In the genomic region with DNA sequence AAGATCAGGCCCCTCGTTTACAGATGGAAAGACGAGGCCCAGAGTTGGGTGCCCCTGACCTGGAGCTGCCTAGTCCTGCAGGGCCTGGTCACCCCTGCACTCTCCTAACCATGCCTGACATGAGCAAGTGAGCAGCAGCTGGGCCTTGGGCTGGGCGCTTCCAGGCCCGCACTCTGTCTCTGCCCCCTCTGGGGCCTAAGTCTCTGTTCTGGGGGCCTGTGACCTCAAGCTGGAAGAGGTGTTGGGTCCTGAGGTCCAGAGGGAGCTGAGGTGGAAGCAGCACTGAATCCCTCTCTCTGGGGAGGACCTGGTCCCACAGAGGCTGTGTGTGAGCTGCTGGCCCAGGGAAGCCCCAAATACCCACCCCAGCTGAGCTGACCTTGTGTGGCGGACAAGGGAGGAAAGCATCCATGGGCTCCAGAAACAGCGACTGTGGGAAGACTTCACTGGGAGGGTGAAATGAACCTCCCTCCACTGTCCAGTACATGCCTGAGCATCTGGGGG, we compare ENCODE assay signal across 20 cellular contexts. TPM values are rescaled to one million over a fixed set of nuclear protein-coding genes. Genes with fewer than 3 reads are reported as not detected.
A peak's percentile ranks its signal among the peaks of the same experiment; 100 is the strongest.
DNase-seq lines count a peak whose midpoint lies in the region; ATAC-seq and TF ChIP-seq lines count a peak whose summit lies in the region.
"Had no signal": no experiment of that assay in that cellular context is flagged by ENCODE, and none has a peak within 500 bp of the region (broad histone marks: within the 10 kb centered on the region; RNA-seq: fewer than 3 reads in every experiment).

No MANE protein-coding gene starts in this region.

- no peak overlapping the region for H3K4me3 ChIP-seq in RWPE2 (ENCODE audit: severe bottlenecking)
- H3K4me3 ChIP-seq in MM.1S (ENCODE audit: low read length), result no peak overlapping the region
- H3K4me3 ChIP-seq: GM12878, MG63 had no signal

- no peak overlapping the region for H3K4me2 ChIP-seq in MM.1S (ENCODE audit: low read depth, low read length)
- H3K4me2 ChIP-seq: KMS-11 had no signal

- H3K27me3 Mint-ChIP-seq in natural killer cell treated with Interleukin-12 subunit alpha and Interleukin-12 subunit beta and Interleukin-15 and Interleukin-18, amount 100 ng/mL, for 72 hours, result no peaks in the 10 kb centered on the region
- no peaks in the 10 kb centered on the region for H3K27me3 Mint-ChIP-seq in natural killer cell (ENCODE audit: low read depth in 2 of 2)
- H3K27me3 Mint-ChIP-seq in nephron progenitor cell (ENCODE audit: low read depth, poor library complexity), result peaks cover 6% of the 10 kb centered on the region

- H3K36me3 Mint-ChIP-seq in natural killer cell treated with Interleukin-12 subunit alpha and Interleukin-12 subunit beta and Interleukin-15 and Interleukin-18, amount 100 ng/mL, for 72 hours, result no peaks in the 10 kb centered on the region
- no peaks in the 10 kb centered on the region for H3K36me3 Mint-ChIP-seq in natural killer cell
- no peaks in the 10 kb centered on the region for H3K36me3 Mint-ChIP-seq in nephron progenitor cell (ENCODE audit: low read depth)
- H3K36me3 Mint-ChIP-seq: CD8-positive, alpha-beta T cell had no signal

- H4K20me1 ChIP-seq in MM.1S (ENCODE audit: insufficient read depth, low read length), result no peaks in the 10 kb centered on the region

- H3K27ac Mint-ChIP-seq in natural killer cell treated with Interleukin-12 subunit alpha and Interleukin-12 subunit beta and Interleukin-15 and Interleukin-18, amount 100 ng/mL, for 72 hours, result no peak overlapping the region
- H3K27ac Mint-ChIP-seq in natural killer cell (no peak overlapping the region), nephron progenitor cell (no peak overlapping the region)
- H3K27ac Mint-ChIP-seq: CD8-positive, alpha-beta T cell had no signal

- H3K9me3 ChIP-seq in RWPE2 (ENCODE audit: severe bottlenecking), result no peaks in the 10 kb centered on the region
- H3K9me3 ChIP-seq in MM.1S (replicated peaks; ENCODE audit: insufficient read depth, low read length), result no peaks in the 10 kb centered on the region
- H3K9me3 ChIP-seq: MG63 had no signal

- H2AFZ ChIP-seq in MM.1S (ENCODE audit: low read length), result no peak overlapping the region

- H3K27me3 ChIP-seq in RWPE2 (ENCODE audit: insufficient read depth, poor library complexity, severe bottlenecking) (no peaks in the 10 kb centered on the region), MM.1S (replicated peaks; ENCODE audit: insufficient read depth, low read length) (peaks cover 27% of the 10 kb centered on the region; the same call in 1 of the 2 replicates)
- H3K27me3 ChIP-seq: MG63 had no signal

- H3K36me3 ChIP-seq in RWPE2 (ENCODE audit: low read depth) (no peaks in the 10 kb centered on the region), MM.1S (replicated peaks; ENCODE audit: insufficient read depth, low read length) (no peaks in the 10 kb centered on the region)
- H3K36me3 ChIP-seq: MG63 had no signal

- H3K4me1 Mint-ChIP-seq in natural killer cell treated with Interleukin-12 subunit alpha and Interleukin-12 subunit beta and Interleukin-15 and Interleukin-18, amount 100 ng/mL, for 72 hours (ENCODE audit: low read depth in 2 of 2), result no peaks in the 10 kb centered on the region
- H3K4me1 Mint-ChIP-seq in natural killer cell, result peaks cover 7 to 9% of the 10 kb centered on the region in 2 donors
- peaks cover 21% of the 10 kb centered on the region for H3K4me1 Mint-ChIP-seq in nephron progenitor cell

- no peaks in the 10 kb centered on the region for H3K9me2 ChIP-seq in MM.1S (replicated peaks; ENCODE audit: insufficient read depth, low read length)

- no peak overlapping the region for H3K9ac ChIP-seq in MM.1S (ENCODE audit: low read length)
- H3K9ac ChIP-seq: KMS-11 had no signal

- H3K9me3 Mint-ChIP-seq in natural killer cell treated with Interleukin-12 subunit alpha and Interleukin-12 subunit beta and Interleukin-15 and Interleukin-18, amount 100 ng/mL, for 72 hours, result no peaks in the 10 kb centered on the region
- H3K9me3 Mint-ChIP-seq in natural killer cell (no peaks in the 10 kb centered on the region), nephron progenitor cell (no peaks in the 10 kb centered on the region)
- H3K9me3 Mint-ChIP-seq: CD8-positive, alpha-beta T cell had no signal

- in situ Hi-C loops in GM13977 (cut with MboI; ENCODE audit: low pct_unique_long_range_greater_than_20kb, low sequenced_read_pairs, unreplicated experiment), result no loop called here

- intact Hi-C loops in natural killer cell (cut with micrococcal nuclease), result no loop called here

- H3K4me3 Mint-ChIP-seq in natural killer cell treated with Interleukin-12 subunit alpha and Interleukin-12 subunit beta and Interleukin-15 and Interleukin-18, amount 100 ng/mL, for 72 hours, result no peak overlapping the region
- H3K4me3 Mint-ChIP-seq in natural killer cell (no peak overlapping the region), nephron progenitor cell (no peak overlapping the region)
- H3K4me3 Mint-ChIP-seq: CD8-positive, alpha-beta T cell had no signal

- H3F3A ChIP-seq in MM.1S (ENCODE audit: insufficient read depth, low read length), result no peaks in the 10 kb centered on the region

- no peak for ATAC-seq in natural killer cell treated with Interleukin-12 subunit alpha and Interleukin-12 subunit beta and Interleukin-15 and Interleukin-18, amount 100 ng/mL, for 72 hours
- ATAC-seq in natural killer cell, result no peak
- ATAC-seq in RWPE2 (ENCODE audit: low read depth), result no peak
- ATAC-seq: CD8-positive, alpha-beta T cell; GM12878; SK-N-SH treated with all-trans-retinoic acid at 6 μM for 48 hours had no signal

- no peaks in the 10 kb centered on the region for H3K79me2 ChIP-seq in MM.1S (ENCODE audit: low read length)

- no peak for TF ChIP-seq CTCF in natural killer cell (IDR thresholded peaks at IDR 0.05)
- no peak for TF ChIP-seq CTCF in RWPE2 (IDR thresholded peaks at IDR 0.05; ENCODE audit: poor library complexity, severe bottlenecking)
- no peak for TF ChIP-seq CTCF in nephron progenitor cell (IDR thresholded peaks at IDR 0.05)
- no peak for TF ChIP-seq CTCF in GM13977 (IDR thresholded peaks at IDR 0.05; ENCODE audit: extremely low read depth, insufficient read depth, missing control alignments)
- TF ChIP-seq CTCF in MM.1S (IDR thresholded peaks at IDR 0.05; ENCODE audit: low read length), result no peak

- peak; percentile 40 for DNase-seq in natural killer cell treated with Interleukin-12 subunit alpha and Interleukin-12 subunit beta and Interleukin-15 and Interleukin-18, amount 100 ng/mL, for 72 hours (ENCODE audit: low spot score)
- DNase-seq in natural killer cell, result no peak
- DNase-seq in RWPE2 (ENCODE audit: low spot score), result peak; percentile 36
- peak; percentile 1 for DNase-seq in nephron progenitor cell
- no peak for DNase-seq in GM13977 (ENCODE audit: low spot score)
- DNase-seq in SW480 (ENCODE audit: low spot score), result no peak
- DNase-seq in NCI-H446 treated with DMSO at 0.1 percent for 48 hours (lab: John Stamatoyannopoulos, UW), result no peak
- no peak for DNase-seq in MM.1S
- DNase-seq: AML-193; CD8-positive, alpha-beta T cell; DMS79 treated with DMSO at 0.1 percent for 48 hours; HCEC 1CT; MG63; NCI-H1092 treated with DMSO at 0.1 percent for 48 hours; NCI-H1694; NCI-H524; SHP77 treated with DMSO at 0.1 percent for 48 hours had no signal

- H3K27ac ChIP-seq in RWPE2 (ENCODE audit: poor library complexity, severe bottlenecking) (no peak overlapping the region), MM.1S (ENCODE audit: low read length) (no peak overlapping the region)
- H3K27ac ChIP-seq: KMS-11 had no signal

- peaks cover 8% of the 10 kb centered on the region for H3K4me1 ChIP-seq in RWPE2 (ENCODE audit: insufficient read depth, poor library complexity, severe bottlenecking)
- no peaks in the 10 kb centered on the region for H3K4me1 ChIP-seq in MM.1S (ENCODE audit: low read length)

RNA-seq across cellular contexts. Expression of gene GPC1, which starts 46.1 kb away (rescaled TPM):
- total RNA-seq in natural killer cell treated with Interleukin-12 subunit alpha and Interleukin-12 subunit beta and Interleukin-15 and Interleukin-18, amount 100 ng/mL, for 72 hours, result 1 to 10 TPM; 1.2 to 1.8 TPM
- total RNA-seq in natural killer cell, result 1 to 10 TPM in 1 of 3 donors, under 1 TPM in 2; 0.79 to 1.4 (median 0.94) TPM

Comparison
In these comparisons a context has a peak if more than half of its experiments do, and no peak if none do; other contexts are left out.
1. DNase-seq: peak in natural killer cell treated with Interleukin-12 subunit alpha and Interleukin-12 subunit beta and Interleukin-15 and Interleukin-18, amount 100 ng/mL, for 72 hours (single experiment), RWPE2 (single experiment) and nephron progenitor cell (single experiment); none in natural killer cell (single experiment), GM13977 (single experiment), SW480 (single experiment), NCI-H446 treated with DMSO at 0.1 percent for 48 hours (single experiment) and MM.1S (single experiment).